Comparison of ENCODE assay signal across 10 cellular contexts in the genomic region with DNA sequence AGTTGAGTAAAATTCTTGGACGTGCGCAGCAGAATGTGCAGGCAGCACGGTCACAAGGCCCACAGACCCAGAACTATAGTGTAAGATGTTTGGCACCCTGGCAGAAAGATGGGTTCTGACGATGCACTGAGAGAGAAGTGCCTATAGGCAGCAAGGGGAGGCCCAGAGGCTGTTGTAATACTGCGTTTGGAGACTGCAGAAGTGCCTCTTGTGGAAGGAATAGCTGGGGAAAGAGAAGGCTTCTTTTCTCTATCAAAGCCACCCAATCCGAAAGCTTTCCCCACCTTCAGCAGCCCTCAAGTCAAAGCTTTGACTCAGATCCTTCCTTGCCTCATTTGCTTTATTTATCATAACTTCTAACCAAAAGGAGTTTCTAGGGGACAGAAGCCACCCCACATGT. TPM values are rescaled to one million over a fixed set of nuclear protein-coding genes. Genes with fewer than 3 reads are reported as not detected.
DNase-seq lines count a peak whose midpoint lies in the region; ATAC-seq, FAIRE-seq and TF ChIP-seq lines count a peak whose summit lies in the region.
"Had no signal": no experiment of that assay in that cellular context is flagged by ENCODE, and none has a peak within 500 bp of the region (broad histone marks: within the 10 kb centered on the region; RNA-seq: fewer than 3 reads in every experiment).

No MANE protein-coding gene starts in this region.

- H3K9ac ChIP-seq in BLaER1 (no peak overlapping the region; the same call in 1 of the 2 replicates), HUES48 (ENCODE audit: low read depth, low read length) (no peak overlapping the region), adipocyte (ENCODE audit: low read length) (peak overlapping the region; percentile 95)

- H3K27ac Mint-ChIP-seq in mesothelial cell of epicardium, result peak overlapping the region; percentile 85

- TF ChIP-seq POLR2A in Peyer's patch (IDR thresholded peaks at IDR 0.05), result no peak

- peak overlapping the region; percentile 84 for H3K4me2 ChIP-seq in BLaER1

- H3K4me1 Mint-ChIP-seq in mesothelial cell of epicardium, result peaks cover 16% of the 10 kb centered on the region

- peaks cover 5% of the 10 kb centered on the region; the same call in 1 of the 2 replicates for H4K20me1 ChIP-seq in BLaER1

- DNase-seq in adipocyte (ENCODE audit: low read depth), result peak; percentile 34
- DNase-seq in mesothelial cell of epicardium (ENCODE audit: low spot score in 2 of 2, unreplicated experiment in 2 of 2), result no peak
- no peak for DNase-seq in GM19239 (ENCODE audit: insufficient read length, low spot score)
- DNase-seq in NCI-H345 (lab: John Stamatoyannopoulos, UW), result no peak
- DNase-seq in Peyer's patch, result no peak

- no peak overlapping the region for H3K27ac ChIP-seq in BLaER1
- no peak overlapping the region for H3K27ac ChIP-seq in HUES48 (ENCODE audit: low read depth, low read length)
- no peak overlapping the region for H3K27ac ChIP-seq in Peyer's patch

- TF ChIP-seq CTCF in mesothelial cell of epicardium (IDR thresholded peaks at IDR 0.05; ENCODE audit: unreplicated experiment) (no peak), Peyer's patch (IDR thresholded peaks at IDR 0.05) (no peak)

- H3K36me3 Mint-ChIP-seq in mesothelial cell of epicardium, result no peaks in the 10 kb centered on the region

- H3K36me3 ChIP-seq in BLaER1 (no peaks in the 10 kb centered on the region), HUES48 (ENCODE audit: control insufficient read depth, insufficient read depth, low read length) (no peaks in the 10 kb centered on the region), adipocyte (ENCODE audit: control insufficient read depth, insufficient read depth, low read length, severe bottlenecking) (no peaks in the 10 kb centered on the region), Peyer's patch (no peaks in the 10 kb centered on the region)

- no peaks in the 10 kb centered on the region for H3K9me3 Mint-ChIP-seq in mesothelial cell of epicardium

- ATAC-seq in GM21528 (IDR thresholded peaks at IDR 0.05; ENCODE audit: low FRiP score, unreplicated experiment), result no peak

- H3K4me3 Mint-ChIP-seq in mesothelial cell of epicardium, result peak overlapping the region; percentile 80

- FAIRE-seq in GM19239 (lab: Jason Lieb, UNC), result no peak
- FAIRE-seq: GM18507 had no signal

- H3K9me3 ChIP-seq in BLaER1 (no peaks in the 10 kb centered on the region), HUES48 (ENCODE audit: control insufficient read depth, insufficient read depth, low read length) (no peaks in the 10 kb centered on the region), adipocyte (ENCODE audit: control insufficient read depth, low read length) (no peaks in the 10 kb centered on the region), Peyer's patch (no peaks in the 10 kb centered on the region)
- H3K9me3 ChIP-seq: SJSA1 had no signal

- H3K4me3 ChIP-seq in BLaER1, result no peak overlapping the region
- H3K4me3 ChIP-seq in HUES48 (ENCODE audit: low read depth, low read length), result peak overlapping the region; percentile 95
- H3K4me3 ChIP-seq in adipocyte (ENCODE audit: low read length), result peak overlapping the region; percentile 93
- H3K4me3 ChIP-seq in Peyer's patch, result no peak overlapping the region

- H3K4me1 ChIP-seq in BLaER1, result peaks cover 14% of the 10 kb centered on the region
- H3K4me1 ChIP-seq in HUES48 (ENCODE audit: control insufficient read depth, insufficient read depth, low read length), result peaks cover 15% of the 10 kb centered on the region
- peaks cover 36% of the 10 kb centered on the region for H3K4me1 ChIP-seq in adipocyte (ENCODE audit: control insufficient read depth, insufficient read depth, low read length)
- H3K4me1 ChIP-seq in Peyer's patch, result peaks cover 0 to 18% (median 0%) of the 10 kb centered on the region in 4 donors

- H3K27me3 ChIP-seq in BLaER1 (no peaks in the 10 kb centered on the region), HUES48 (ENCODE audit: control insufficient read depth, insufficient read depth, low read length) (no peaks in the 10 kb centered on the region), adipocyte (replicated peaks; ENCODE audit: control insufficient read depth, insufficient read depth, low read length) (no peaks in the 10 kb centered on the region), Peyer's patch (no peaks in the 10 kb centered on the region)
- H3K27me3 ChIP-seq: SJSA1 had no signal

- no peaks in the 10 kb centered on the region for H3K27me3 Mint-ChIP-seq in mesothelial cell of epicardium (ENCODE audit: low read depth)

RNA-seq across cellular contexts. Expression of gene SIN3A, which starts 5.2 kb away (rescaled TPM):
- total RNA-seq in mesothelial cell of epicardium, result 86.6 to 91.5 TPM (median 87.4 TPM) in 3 replicates
- 10 to 100 TPM; 31.5 to 53.6 (median 35.2) TPM for total RNA-seq in Peyer's patch

Comparison
In these comparisons a context has a peak if more than half of its experiments do, and no peak if none do; other contexts are left out.
1. H3K4me3 ChIP-seq: peak in HUES48 (single experiment) and adipocyte (single experiment); none in BLaER1 (single experiment) and Peyer's patch (0 of 4).